In genomic region chr1:3597599-3597964, GRCh38 we compare ENCODE assay signal across 11 cellular contexts. TPM values are rescaled to one million over a fixed set of nuclear protein-coding genes. Genes with fewer than 3 reads are reported as not detected.
DNase-seq lines count a peak whose midpoint lies in the region; ATAC-seq and TF ChIP-seq lines count a peak whose summit lies in the region.
"Had no signal": no experiment of that assay in that cellular context is flagged by ENCODE, and none has a peak within 500 bp of the region (broad histone marks: within the 10 kb centered on the region; RNA-seq: fewer than 3 reads in every experiment).

No MANE protein-coding gene starts in this region.

- TF ChIP-seq CTCF in NB4 (IDR thresholded peaks at IDR 0.05; ENCODE audit: low read depth, low read length) (no peak), psoas muscle (IDR thresholded peaks at IDR 0.05) (no peak)

- peak; percentile 75 for ATAC-seq in effector memory CD8-positive, alpha-beta T cell (replicated peaks)
- ATAC-seq in stimulated activated effector memory CD8-positive, alpha-beta T cell treated with anti-CD3 and anti-CD28 coated beads, Interleukin-12 subunit alpha, Interleukin-12 subunit beta, amount 100 ng/mL, for 72 hours, result peak; percentile 31
- ATAC-seq in GM18519 (IDR thresholded peaks at IDR 0.05; ENCODE audit: low FRiP score, unreplicated experiment) (no peak), psoas muscle (no peak)
- ATAC-seq: body of pancreas had no signal

- peaks cover 3% of the 10 kb centered on the region for H3K4me1 ChIP-seq in psoas muscle

- CTCF ChIA-PET in activated naive CD4-positive, alpha-beta T cell treated with anti-CD3 and anti-CD28 coated beads, Interleukin-2, amount 10 ng/mL, durations not matched to agents 7 days and 5 days (lab: Charles Lee), result no interaction called here

- no peaks in the 10 kb centered on the region for H3K27me3 ChIP-seq in psoas muscle (ENCODE audit: insufficient read depth in 3 of 3, low read length in 2 of 3)
- H3K27me3 ChIP-seq: body of pancreas, MG63 had no signal

- peak; percentile 49 for DNase-seq in activated naive CD4-positive, alpha-beta T cell treated with anti-CD3 and anti-CD28 coated beads, Interleukin-2, amount 10 ng/mL, durations not matched to agents 7 days and 5 days
- DNase-seq in activated naive CD4-positive, alpha-beta T cell treated with anti-CD3 and anti-CD28 coated beads, Interleukin-2, amount 50 U/mL, for 16 hours, result no peak
- DNase-seq in NB4 (ENCODE audit: low read depth) (peak; percentile 65), psoas muscle (no peak)
- peak in 2 of 3 experiments; percentile 9 to 19 for DNase-seq in effector memory CD8-positive, alpha-beta T cell
- DNase-seq in stimulated activated effector memory CD8-positive, alpha-beta T cell treated with anti-CD3 and anti-CD28 coated beads, Interleukin-12 subunit alpha, Interleukin-12 subunit beta, amount 100 ng/mL, for 72 hours (ENCODE audit: low spot score in 2 of 2), result no peak
- DNase-seq in NK-92 treated with Interleukin-12 subunit alpha and Interleukin-12 subunit beta, amount 100 ng/mL, for 24 hours (lab: John Stamatoyannopoulos, UW), result no peak
- DNase-seq: AML-193, body of pancreas, MG63 had no signal

- peak overlapping the region; percentile 63 for H3K27ac Mint-ChIP-seq in activated naive CD4-positive, alpha-beta T cell treated with anti-CD3 and anti-CD28 coated beads, Interleukin-2, amount 10 ng/mL, durations not matched to agents 7 days and 5 days
- H3K27ac Mint-ChIP-seq in effector memory CD8-positive, alpha-beta T cell, result peak overlapping the region; percentile 91 to 93
- H3K27ac Mint-ChIP-seq in stimulated activated effector memory CD8-positive, alpha-beta T cell treated with anti-CD3 and anti-CD28 coated beads, Interleukin-12 subunit alpha, Interleukin-12 subunit beta, amount 100 ng/mL, for 72 hours, result peak overlapping the region; percentile 73

- no peak overlapping the region for H3K4me3 ChIP-seq in NB4 (ENCODE audit: low read depth, low read length)
- no peak overlapping the region for H3K4me3 ChIP-seq in psoas muscle
- H3K4me3 ChIP-seq: body of pancreas, MG63 had no signal

- H3K27ac ChIP-seq in psoas muscle, result no peak overlapping the region
- H3K27ac ChIP-seq: body of pancreas had no signal

- H3K9me3 ChIP-seq in psoas muscle, result no peaks in the 10 kb centered on the region
- H3K9me3 ChIP-seq: body of pancreas, MG63 had no signal

- H3K36me3 Mint-ChIP-seq in activated naive CD4-positive, alpha-beta T cell treated with anti-CD3 and anti-CD28 coated beads, Interleukin-2, amount 10 ng/mL, durations not matched to agents 7 days and 5 days, result no peaks in the 10 kb centered on the region
- peaks cover 4% of the 10 kb centered on the region for H3K36me3 Mint-ChIP-seq in effector memory CD8-positive, alpha-beta T cell (ENCODE audit: insufficient read depth)
- H3K36me3 Mint-ChIP-seq in stimulated activated effector memory CD8-positive, alpha-beta T cell treated with anti-CD3 and anti-CD28 coated beads, Interleukin-12 subunit alpha, Interleukin-12 subunit beta, amount 100 ng/mL, for 72 hours, result no peaks in the 10 kb centered on the region

- TF ChIP-seq POLR2A in NB4 (IDR thresholded peaks at IDR 0.05; ENCODE audit: extremely low read depth, insufficient read length), result peak; percentile 16

- no peak overlapping the region for H3K4me3 Mint-ChIP-seq in activated naive CD4-positive, alpha-beta T cell treated with anti-CD3 and anti-CD28 coated beads, Interleukin-2, amount 10 ng/mL, durations not matched to agents 7 days and 5 days
- H3K4me3 Mint-ChIP-seq in effector memory CD8-positive, alpha-beta T cell, result peak overlapping the region; percentile 81 to 82
- H3K4me3 Mint-ChIP-seq in stimulated activated effector memory CD8-positive, alpha-beta T cell treated with anti-CD3 and anti-CD28 coated beads, Interleukin-12 subunit alpha, Interleukin-12 subunit beta, amount 100 ng/mL, for 72 hours, result peak overlapping the region; percentile 57

- intact Hi-C loops in psoas muscle (cut with DNase I), result no loop called here

- WGBS in psoas muscle, 3 donors, result 65 to 77% (median 70%) methylated on average over 11 of the region's 11 CpGs

- H3K9me3 Mint-ChIP-seq in activated naive CD4-positive, alpha-beta T cell treated with anti-CD3 and anti-CD28 coated beads, Interleukin-2, amount 10 ng/mL, durations not matched to agents 7 days and 5 days, result no peaks in the 10 kb centered on the region
- H3K9me3 Mint-ChIP-seq in effector memory CD8-positive, alpha-beta T cell, result no peaks in the 10 kb centered on the region
- H3K9me3 Mint-ChIP-seq in stimulated activated effector memory CD8-positive, alpha-beta T cell treated with anti-CD3 and anti-CD28 coated beads, Interleukin-12 subunit alpha, Interleukin-12 subunit beta, amount 100 ng/mL, for 72 hours, result no peaks in the 10 kb centered on the region

- peaks cover 15% of the 10 kb centered on the region for H3K4me1 Mint-ChIP-seq in activated naive CD4-positive, alpha-beta T cell treated with anti-CD3 and anti-CD28 coated beads, Interleukin-2, amount 10 ng/mL, durations not matched to agents 7 days and 5 days
- peaks cover 18 to 19% of the 10 kb centered on the region in 2 donors for H3K4me1 Mint-ChIP-seq in effector memory CD8-positive, alpha-beta T cell (ENCODE audit: low read depth in 2 of 2)
- H3K4me1 Mint-ChIP-seq in stimulated activated effector memory CD8-positive, alpha-beta T cell treated with anti-CD3 and anti-CD28 coated beads, Interleukin-12 subunit alpha, Interleukin-12 subunit beta, amount 100 ng/mL, for 72 hours, result peaks cover 16% of the 10 kb centered on the region

- H3K36me3 ChIP-seq in psoas muscle (ENCODE audit: insufficient read depth in 1 of 2, low read depth in 1 of 2), result no peaks in the 10 kb centered on the region

- H3K27me3 Mint-ChIP-seq in activated naive CD4-positive, alpha-beta T cell treated with anti-CD3 and anti-CD28 coated beads, Interleukin-2, amount 10 ng/mL, durations not matched to agents 7 days and 5 days, result peaks cover 6% of the 10 kb centered on the region
- no peaks in the 10 kb centered on the region for H3K27me3 Mint-ChIP-seq in effector memory CD8-positive, alpha-beta T cell

RNA-seq across cellular contexts. Expression of gene MEGF6, which starts 13.7 kb away (rescaled TPM):
- 1 to 10 TPM; 3.7 to 5.5 (median 4.5) TPM for total RNA-seq in psoas muscle
- polyA plus RNA-seq in psoas muscle, result 1 to 10 TPM in 2 of 3 donors, under 1 TPM in 1; 0.67 to 2.4 (median 1.6) TPM

RNA-seq across cellular contexts. Expression of gene TPRG1L, which starts 27.2 kb away (rescaled TPM):
- total RNA-seq in psoas muscle, result 10 to 100 TPM; 37.9 to 49.2 (median 39.2) TPM
- polyA plus RNA-seq in psoas muscle, result 10 to 100 TPM; 33.9 to 66.4 (median 45.0) TPM

RNA-seq across cellular contexts. Expression of gene WRAP73, which starts 52.3 kb away (rescaled TPM):
- 10 to 100 TPM; 10.8 to 12.6 (median 11.7) TPM for total RNA-seq in psoas muscle
- 10 to 100 TPM; 14.9 to 21.8 (median 20.2) TPM for polyA plus RNA-seq in psoas muscle

RNA-seq across cellular contexts. Expression of gene TP73, which starts 54.7 kb away (rescaled TPM):
- total RNA-seq in psoas muscle, result under 1 TPM in 1 of 4 donors, not detected in 3; 0.13 TPM
- under 1 TPM in 2 of 3 donors, not detected in 1; under 0.01 to 0.01 TPM for polyA plus RNA-seq in psoas muscle

Comparison
In these comparisons a context has a peak if more than half of its experiments do, and no peak if none do; other contexts are left out.
1. DNase-seq: peak in activated naive CD4-positive, alpha-beta T cell treated with anti-CD3 and anti-CD28 coated beads, Interleukin-2, amount 10 ng/mL, durations not matched to agents 7 days and 5 days (single experiment), NB4 (single experiment) and effector memory CD8-positive, alpha-beta T cell (2 of 3); none in activated naive CD4-positive, alpha-beta T cell treated with anti-CD3 and anti-CD28 coated beads, Interleukin-2, amount 50 U/mL, for 16 hours (single experiment), stimulated activated effector memory CD8-positive, alpha-beta T cell treated with anti-CD3 and anti-CD28 coated beads, Interleukin-12 subunit alpha, Interleukin-12 subunit beta, amount 100 ng/mL, for 72 hours (0 of 2), NK-92 treated with Interleukin-12 subunit alpha and Interleukin-12 subunit beta, amount 100 ng/mL, for 24 hours (single experiment) and psoas muscle (0 of 2).
2. ATAC-seq: peak in effector memory CD8-positive, alpha-beta T cell (single experiment) and stimulated activated effector memory CD8-positive, alpha-beta T cell treated with anti-CD3 and anti-CD28 coated beads, Interleukin-12 subunit alpha, Interleukin-12 subunit beta, amount 100 ng/mL, for 72 hours (single experiment); none in GM18519 (single experiment) and psoas muscle (0 of 4).
3. Peak in every context shown above with its lines, with median percentiles within 50 percentile points of each other: H3K27ac Mint-ChIP-seq.